9 cellular contexts compared by ENCODE assay signal in genomic region chr4:64368741-64369140, GRCh38. TPM values are rescaled to one million over a fixed set of nuclear protein-coding genes. Genes with fewer than 3 reads are reported as not detected.
"Had no signal": no experiment of that assay in that cellular context is flagged by ENCODE, and none has a peak within 500 bp of the region (broad histone marks: within the 10 kb centered on the region; RNA-seq: fewer than 3 reads in every experiment).

No MANE protein-coding gene starts in this region.

- ATAC-seq: HepG2, K562 had no signal

- H3K27ac ChIP-seq: HL-60 had no signal

- H3K4me3 ChIP-seq: K562 had no signal

- DNase-seq: IMR-90, KBM-7, KG1 had no signal

RNA-seq across cellular contexts. Expression of gene TECRL, which starts 40.5 kb away (rescaled TPM):
- total RNA-seq: HepG2, HT-29, HT1080, IMR-90, K562 had no signal
- polyA plus RNA-seq: HepG2, IgD-negative memory B cell, IMR-90, K562 had no signal
